ENCODE assay signal across 26 cellular contexts in genomic region chr3:177093966-177094365, GRCh38.
"Had no signal": no experiment of that assay in that cellular context is flagged by ENCODE, and none has a peak within 500 bp of the region (broad histone marks: within the 10 kb centered on the region; RNA-seq: fewer than 3 reads in every experiment).

No MANE protein-coding gene starts in this region.

- H3K4me3 ChIP-seq: heart right ventricle, hepatocyte, left ventricle myocardium inferior, lung, neural progenitor cell, right atrium auricular region, right lobe of liver, smooth muscle cell, suprapubic skin, thoracic aorta, tibial artery, upper lobe of right lung had no signal

- H3K4me1 Mint-ChIP-seq: neural progenitor cell had no signal

- H3K27me3 ChIP-seq: heart right ventricle, hepatocyte, neural progenitor cell, neutrophil, right atrium auricular region, right lobe of liver, suprapubic skin, tibial artery, upper lobe of right lung had no signal

- H3K4me1 ChIP-seq: parathyroid adenoma, right lobe of liver had no signal

- H3K27ac ChIP-seq: heart right ventricle, hepatocyte, left ventricle myocardium inferior, neural progenitor cell, neutrophil, parathyroid adenoma, right atrium auricular region, right lobe of liver, suprapubic skin, thoracic aorta, tibial artery, upper lobe of right lung had no signal

- H3K4me2 ChIP-seq: hepatocyte, neural progenitor cell, smooth muscle cell had no signal

- DNase-seq: heart right ventricle; islet precursor cell; left ventricle myocardium inferior; mesendoderm; naive B cell; nephron progenitor cell; occipital lobe; right lobe of liver; stimulated activated CD4-positive, alpha-beta T cell treated with anti-CD3 and anti-CD28 coated beads, Interleukin-1b, Interleukin-23, amount 100 ng/mL, for 48 hours; stimulated activated CD4-positive, alpha-beta T cell treated with anti-CD3 and anti-CD28 coated beads, Interleukin-2, amount 100 ng/mL, for 48 hours; stimulated activated CD4-positive, alpha-beta T cell treated with anti-CD3 and anti-CD28 coated beads, Interleukin-4, amount 100 ng/mL, for 4 hours; stimulated activated CD8-positive, alpha-beta memory T cell treated with anti-CD3 and anti-CD28 coated beads, Interleukin-4, amount 100 ng/mL, for 48 hours; stimulated activated naive CD4-positive, alpha-beta T cell treated with Interleukin-2 at 50 U/mL for 16 hours; tibial artery; upper lobe of right lung had no signal

- ATAC-seq: heart right ventricle; right lobe of liver; stimulated activated memory B cell treated with anti-CD40 and anti-IgM and Interleukin-4, amounts not matched to agents 10 μg/mL and 1 μg/mL and 100 μg/mL, for 72 hours; upper lobe of right lung had no signal

- H3K9me3 ChIP-seq: neutrophil, right lobe of liver, suprapubic skin, thoracic aorta, upper lobe of right lung had no signal

- H3K27me3 Mint-ChIP-seq: naive B cell; stimulated activated memory B cell treated with anti-CD40 and anti-IgM and Interleukin-4, amounts not matched to agents 10 μg/mL and 1 μg/mL and 100 μg/mL, for 72 hours had no signal

- H3K27ac Mint-ChIP-seq: mesothelial cell of epicardium; nephron progenitor cell; neural progenitor cell; stimulated activated memory B cell treated with anti-CD40 and anti-IgM and Interleukin-4, amounts not matched to agents 10 μg/mL and 1 μg/mL and 100 μg/mL, for 72 hours had no signal

- H3K4me3 Mint-ChIP-seq: mesothelial cell of epicardium; nephron progenitor cell; neural progenitor cell; stimulated activated memory B cell treated with anti-CD40 and anti-IgM and Interleukin-4, amounts not matched to agents 10 μg/mL and 1 μg/mL and 100 μg/mL, for 72 hours had no signal

- H3K36me3 ChIP-seq: neutrophil, right atrium auricular region, right lobe of liver, suprapubic skin, thoracic aorta, tibial artery, upper lobe of right lung had no signal
